In the genomic region with DNA sequence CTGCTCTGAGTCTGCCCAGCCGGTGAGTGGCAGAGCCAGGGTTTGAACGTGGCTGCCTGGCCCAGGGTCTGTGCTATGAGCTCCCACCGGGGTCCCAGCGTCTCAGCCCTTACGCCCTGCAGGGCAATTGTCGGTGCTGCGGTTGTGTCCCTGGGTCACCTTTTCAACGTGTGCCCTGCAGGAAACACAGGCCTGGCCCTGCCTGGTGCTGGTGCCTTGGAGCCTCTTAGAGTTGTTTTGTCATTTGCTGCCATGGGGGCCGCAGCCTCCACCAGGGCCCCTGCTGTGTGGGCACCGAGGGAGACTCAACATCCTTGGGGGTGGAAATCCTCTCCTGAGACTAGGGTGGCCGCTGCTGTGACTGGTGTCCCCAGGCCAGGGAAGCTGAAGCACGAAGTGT, we compare ENCODE assay signal across 23 cellular contexts. TPM values are rescaled to one million over a fixed set of nuclear protein-coding genes. Genes with fewer than 3 reads are reported as not detected.
"Had no signal": no experiment of that assay in that cellular context is flagged by ENCODE, and none has a peak within 500 bp of the region (broad histone marks: within the 10 kb centered on the region; RNA-seq: fewer than 3 reads in every experiment).

No MANE protein-coding gene starts in this region.

- ATAC-seq: esophagus mucosa, heart right ventricle, left lobe of liver, natural killer cell, pancreas, right cardiac atrium had no signal

- H3K4me1 ChIP-seq: pancreas, vagina had no signal

- H3K4me3 ChIP-seq: dorsolateral prefrontal cortex, heart right ventricle, pancreas, vagina had no signal

- DNase-seq: cortex of kidney; effector memory CD4-positive, alpha-beta T cell; heart right ventricle; hypothalamus; natural killer cell; nucleus accumbens; right cardiac atrium; small intestine; stimulated activated CD4-positive, alpha-beta T cell treated with anti-CD3 and anti-CD28 coated beads, Interleukin-2, amount 100 ng/mL, for 48 hours; stimulated activated naive CD4-positive, alpha-beta T cell treated with Interleukin-2 at 50 U/mL for 16 hours had no signal

- H3K36me3 ChIP-seq: heart right ventricle, pancreas, vagina had no signal

- H3K27ac ChIP-seq: heart right ventricle, pancreas, vagina had no signal

- H3K27me3 ChIP-seq: dorsolateral prefrontal cortex, pancreas, vagina had no signal

- H3K9me3 ChIP-seq: pancreas, vagina had no signal

RNA-seq across cellular contexts. Expression of gene SLC22A11, which starts 15.3 kb away (rescaled TPM):
- total RNA-seq: esophagus mucosa, fibroblast of lung, frontal cortex, heart right ventricle, myocyte, natural killer cell, progenitor cell of endocrine pancreas, right cardiac atrium had no signal

RNA-seq across cellular contexts. Expression of gene SLC22A12, which starts 50.6 kb away (rescaled TPM):
- total RNA-seq: dorsolateral prefrontal cortex, esophagus mucosa, fibroblast of lung, frontal cortex, heart right ventricle, left lobe of liver, lower leg skin, mesothelial cell of epicardium, mucosa of gallbladder, myocyte, natural killer cell, neural crest cell, pancreas, progenitor cell of endocrine pancreas, right cardiac atrium, vagina had no signal
